Comparison of ENCODE assay signal across 33 cellular contexts in the genomic region with DNA sequence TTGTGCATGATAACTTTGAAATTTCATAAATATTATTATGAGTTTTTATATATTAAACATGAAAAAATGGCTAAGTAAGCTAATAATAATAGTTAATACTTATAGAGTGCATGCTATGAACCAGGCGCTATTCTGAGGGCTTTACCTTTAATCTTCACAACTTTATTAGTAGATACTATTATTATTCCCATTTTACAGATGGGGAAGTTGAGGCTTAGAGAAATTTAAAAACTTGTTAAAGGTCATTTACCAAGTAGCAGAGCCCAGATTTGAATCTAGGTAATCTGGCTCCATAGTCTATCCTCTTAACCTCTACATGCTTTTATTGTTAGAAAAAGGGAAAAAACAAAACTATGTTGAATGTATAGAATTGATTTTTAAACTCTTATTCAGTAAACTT.
"Had no signal": no experiment of that assay in that cellular context is flagged by ENCODE, and none has a peak within 500 bp of the region (broad histone marks: within the 10 kb centered on the region; RNA-seq: fewer than 3 reads in every experiment).

No MANE protein-coding gene starts in this region.

- H3K4me1 ChIP-seq: adrenal gland, ascending aorta, body of pancreas, breast epithelium had no signal

- ATAC-seq: activated naive CD4-positive, alpha-beta T cell treated with anti-CD3 and anti-CD28 coated beads, Interleukin-2, amount 50 U/mL, for 72 hours; activated naive CD8-positive, alpha-beta T cell treated with anti-CD3 and anti-CD28 coated beads, Interleukin-2, amount 50 U/mL, for 24 hours; activated T-cell treated with anti-CD3 and anti-CD28 coated beads, Interleukin-2, amount 50 U/mL, for 4 hours; activated T-cell treated with anti-CD3 and anti-CD28 coated beads, Interleukin-2, amount 50 U/mL, for 72 hours; activated T-helper 17 cell treated with anti-CD3 and anti-CD28 coated beads, Interleukin-2, amount 50 U/mL, for 72 hours; body of pancreas had no signal

- H3K27ac ChIP-seq: adrenal gland, ascending aorta, body of pancreas, brain microvascular endothelial cell, breast epithelium, cardiac muscle cell had no signal

- FAIRE-seq: astrocyte, bronchial epithelial cell had no signal

- H3K4me3 ChIP-seq: adrenal gland, ascending aorta, body of pancreas, breast epithelium, cardiac muscle cell had no signal

- H3K27me3 ChIP-seq: adrenal gland, ascending aorta, body of pancreas, brain microvascular endothelial cell, breast epithelium, cardiac muscle cell had no signal

- H3K9me3 ChIP-seq: adrenal gland, ascending aorta, body of pancreas, breast epithelium had no signal

- H3K36me3 ChIP-seq: adrenal gland, brain microvascular endothelial cell, breast epithelium had no signal

- DNase-seq: activated effector memory CD4-positive, alpha-beta T cell treated with anti-CD3 and anti-CD28 coated beads, Interleukin-2, amount 50 U/mL, for 16 hours; activated effector memory CD4-positive, alpha-beta T cell treated with Interleukin-2 at 50 U/mL for 16 hours; activated gamma-delta T cell; activated gamma-delta T cell treated with Interleukin-2 at 50 U/mL for 16 hours; activated naive CD4-positive, alpha-beta T cell; activated naive CD4-positive, alpha-beta T cell treated with anti-CD3 and anti-CD28 coated beads for 36 hours; activated naive CD4-positive, alpha-beta T cell treated with anti-CD3 and anti-CD28 coated beads, Interleukin-2, amount 10 ng/mL, durations not matched to agents 7 days and 5 days; activated naive CD4-positive, alpha-beta T cell treated with anti-CD3 and anti-CD28 coated beads, Interleukin-2, amount 50 U/mL, for 16 hours; activated naive CD4-positive, alpha-beta T cell treated with Interleukin-2 at 50 U/mL for 16 hours; activated naive CD8-positive, alpha-beta T cell treated with anti-CD3 and anti-CD28 coated beads for 36 hours; activated naive CD8-positive, alpha-beta T cell treated with anti-CD3 and anti-CD28 coated beads, Interleukin-2, amount 10 ng/mL, durations not matched to agents 7 days and 5 days; activated naive CD8-positive, alpha-beta T cell treated with anti-CD3 and anti-CD28 coated beads, Interleukin-2, amount 50 U/mL, for 24 hours; activated T-cell treated with anti-CD3 and anti-CD28 coated beads, Interleukin-2, amount 50 U/mL, for 24 hours; activated T-cell treated with anti-CD3 and anti-CD28 coated beads, Interleukin-2, amount 50 U/mL, for 4 hours; activated T-cell treated with anti-CD3 and anti-CD28 coated beads, Interleukin-2, amount 50 U/mL, for 48 hours; activated T-cell treated with anti-CD3 and anti-CD28 coated beads, Interleukin-2, amount 50 U/mL, for 72 hours; adrenal gland; amniotic stem cell; amygdala; anterior cingulate cortex; aorta; body of pancreas; brain microvascular endothelial cell; caudate nucleus; central memory CD4-positive, alpha-beta T cell; cerebellar nuclear complex had no signal
